In the genomic region with DNA sequence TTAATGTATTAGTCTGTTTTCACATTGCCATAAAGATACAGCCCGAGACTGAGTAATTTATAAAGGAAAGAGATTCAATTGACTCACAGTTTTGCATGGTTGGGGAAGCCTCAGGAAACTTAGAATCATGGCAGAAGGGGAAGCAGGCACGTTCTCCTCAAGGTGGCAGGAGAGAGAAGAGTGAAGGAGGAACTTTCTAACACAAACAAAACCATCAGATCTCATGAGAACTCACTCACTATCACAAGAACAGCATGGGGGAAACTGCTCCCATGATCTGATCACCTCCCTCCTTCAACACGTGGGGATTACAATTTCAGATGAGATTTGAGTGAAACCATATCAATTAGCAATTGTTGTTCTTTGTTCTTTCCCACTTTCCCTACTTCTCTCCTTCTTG, we compare ENCODE assay signal across 1 cellular context.
TF ChIP-seq lines count a peak whose summit lies in the region.

No MANE protein-coding gene starts in this region.

TF ChIP-seq in GM23338, 12 proteins besides CTCF, POLR2A, EP300 and RAD21:
- TF ChIP-seq, protein P1, sequence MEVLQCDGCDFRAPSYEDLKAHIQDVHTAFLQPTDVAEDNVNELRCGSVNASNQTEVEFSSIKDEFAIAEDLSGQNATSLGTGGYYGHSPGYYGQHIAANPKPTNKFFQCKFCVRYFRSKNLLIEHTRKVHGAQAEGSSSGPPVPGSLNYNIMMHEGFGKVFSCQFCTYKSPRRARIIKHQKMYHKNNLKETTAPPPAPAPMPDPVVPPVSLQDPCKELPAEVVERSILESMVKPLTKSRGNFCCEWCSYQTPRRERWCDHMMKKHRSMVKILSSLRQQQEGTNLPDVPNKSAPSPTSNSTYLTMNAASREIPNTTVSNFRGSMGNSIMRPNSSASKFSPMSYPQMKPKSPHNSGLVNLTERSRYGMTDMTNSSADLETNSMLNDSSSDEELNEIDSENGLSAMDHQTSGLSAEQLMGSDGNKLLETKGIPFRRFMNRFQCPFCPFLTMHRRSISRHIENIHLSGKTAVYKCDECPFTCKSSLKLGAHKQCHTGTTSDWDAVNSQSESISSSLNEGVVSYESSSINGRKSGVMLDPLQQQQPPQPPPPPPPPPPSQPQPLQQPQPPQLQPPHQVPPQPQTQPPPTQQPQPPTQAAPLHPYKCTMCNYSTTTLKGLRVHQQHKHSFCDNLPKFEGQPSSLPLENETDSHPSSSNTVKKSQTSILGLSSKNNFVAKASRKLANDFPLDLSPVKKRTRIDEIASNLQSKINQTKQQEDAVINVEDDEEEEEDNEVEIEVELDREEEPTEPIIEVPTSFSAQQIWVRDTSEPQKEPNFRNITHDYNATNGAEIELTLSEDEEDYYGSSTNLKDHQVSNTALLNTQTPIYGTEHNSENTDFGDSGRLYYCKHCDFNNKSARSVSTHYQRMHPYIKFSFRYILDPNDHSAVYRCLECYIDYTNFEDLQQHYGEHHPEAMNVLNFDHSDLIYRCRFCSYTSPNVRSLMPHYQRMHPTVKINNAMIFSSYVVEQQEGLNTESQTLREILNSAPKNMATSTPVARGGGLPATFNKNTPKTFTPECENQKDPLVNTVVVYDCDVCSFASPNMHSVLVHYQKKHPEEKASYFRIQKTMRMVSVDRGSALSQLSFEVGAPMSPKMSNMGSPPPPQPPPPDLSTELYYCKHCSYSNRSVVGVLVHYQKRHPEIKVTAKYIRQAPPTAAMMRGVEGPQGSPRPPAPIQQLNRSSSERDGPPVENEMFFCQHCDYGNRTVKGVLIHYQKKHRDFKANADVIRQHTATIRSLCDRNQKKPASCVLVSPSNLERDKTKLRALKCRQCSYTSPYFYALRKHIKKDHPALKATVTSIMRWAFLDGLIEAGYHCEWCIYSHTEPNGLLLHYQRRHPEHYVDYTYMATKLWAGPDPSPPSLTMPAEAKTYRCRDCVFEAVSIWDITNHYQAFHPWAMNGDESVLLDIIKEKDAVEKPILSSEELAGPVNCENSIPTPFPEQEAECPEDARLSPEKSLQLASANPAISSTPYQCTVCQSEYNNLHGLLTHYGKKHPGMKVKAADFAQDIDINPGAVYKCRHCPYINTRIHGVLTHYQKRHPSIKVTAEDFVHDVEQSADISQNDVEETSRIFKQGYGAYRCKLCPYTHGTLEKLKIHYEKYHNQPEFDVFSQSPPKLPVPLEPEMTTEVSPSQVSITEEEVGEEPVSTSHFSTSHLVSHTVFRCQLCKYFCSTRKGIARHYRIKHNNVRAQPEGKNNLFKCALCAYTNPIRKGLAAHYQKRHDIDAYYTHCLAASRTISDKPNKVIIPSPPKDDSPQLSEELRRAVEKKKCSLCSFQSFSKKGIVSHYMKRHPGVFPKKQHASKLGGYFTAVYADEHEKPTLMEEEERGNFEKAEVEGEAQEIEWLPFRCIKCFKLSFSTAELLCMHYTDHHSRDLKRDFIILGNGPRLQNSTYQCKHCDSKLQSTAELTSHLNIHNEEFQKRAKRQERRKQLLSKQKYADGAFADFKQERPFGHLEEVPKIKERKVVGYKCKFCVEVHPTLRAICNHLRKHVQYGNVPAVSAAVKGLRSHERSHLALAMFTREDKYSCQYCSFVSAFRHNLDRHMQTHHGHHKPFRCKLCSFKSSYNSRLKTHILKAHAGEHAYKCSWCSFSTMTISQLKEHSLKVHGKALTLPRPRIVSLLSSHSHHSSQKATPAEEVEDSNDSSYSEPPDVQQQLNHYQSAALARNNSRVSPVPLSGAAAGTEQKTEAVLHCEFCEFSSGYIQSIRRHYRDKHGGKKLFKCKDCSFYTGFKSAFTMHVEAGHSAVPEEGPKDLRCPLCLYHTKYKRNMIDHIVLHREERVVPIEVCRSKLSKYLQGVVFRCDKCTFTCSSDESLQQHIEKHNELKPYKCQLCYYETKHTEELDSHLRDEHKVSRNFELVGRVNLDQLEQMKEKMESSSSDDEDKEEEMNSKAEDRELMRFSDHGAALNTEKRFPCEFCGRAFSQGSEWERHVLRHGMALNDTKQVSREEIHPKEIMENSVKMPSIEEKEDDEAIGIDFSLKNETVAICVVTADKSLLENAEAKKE (CRISPR knock-in tag; IDR thresholded peaks at IDR 0.05): no peak
- no peak for TF ChIP-seq STAT1 (IDR thresholded peaks at IDR 0.05; ENCODE audit: unreplicated experiment)
- no peak for TF ChIP-seq CREB1 (CRISPR knock-in tag; IDR thresholded peaks at IDR 0.05; ENCODE audit: low read depth)
- TF ChIP-seq, protein P2, sequence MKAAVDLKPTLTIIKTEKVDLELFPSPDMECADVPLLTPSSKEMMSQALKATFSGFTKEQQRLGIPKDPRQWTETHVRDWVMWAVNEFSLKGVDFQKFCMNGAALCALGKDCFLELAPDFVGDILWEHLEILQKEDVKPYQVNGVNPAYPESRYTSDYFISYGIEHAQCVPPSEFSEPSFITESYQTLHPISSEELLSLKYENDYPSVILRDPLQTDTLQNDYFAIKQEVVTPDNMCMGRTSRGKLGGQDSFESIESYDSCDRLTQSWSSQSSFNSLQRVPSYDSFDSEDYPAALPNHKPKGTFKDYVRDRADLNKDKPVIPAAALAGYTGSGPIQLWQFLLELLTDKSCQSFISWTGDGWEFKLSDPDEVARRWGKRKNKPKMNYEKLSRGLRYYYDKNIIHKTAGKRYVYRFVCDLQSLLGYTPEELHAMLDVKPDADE (IDR thresholded peaks at IDR 0.05): no peak
- no peak for TF ChIP-seq NANOG (IDR thresholded peaks at IDR 0.05; ENCODE audit: borderline replicate concordance)
- TF ChIP-seq JUNB (IDR thresholded peaks at IDR 0.05; ENCODE audit: unreplicated experiment): no peak
- TF ChIP-seq, protein P3, sequence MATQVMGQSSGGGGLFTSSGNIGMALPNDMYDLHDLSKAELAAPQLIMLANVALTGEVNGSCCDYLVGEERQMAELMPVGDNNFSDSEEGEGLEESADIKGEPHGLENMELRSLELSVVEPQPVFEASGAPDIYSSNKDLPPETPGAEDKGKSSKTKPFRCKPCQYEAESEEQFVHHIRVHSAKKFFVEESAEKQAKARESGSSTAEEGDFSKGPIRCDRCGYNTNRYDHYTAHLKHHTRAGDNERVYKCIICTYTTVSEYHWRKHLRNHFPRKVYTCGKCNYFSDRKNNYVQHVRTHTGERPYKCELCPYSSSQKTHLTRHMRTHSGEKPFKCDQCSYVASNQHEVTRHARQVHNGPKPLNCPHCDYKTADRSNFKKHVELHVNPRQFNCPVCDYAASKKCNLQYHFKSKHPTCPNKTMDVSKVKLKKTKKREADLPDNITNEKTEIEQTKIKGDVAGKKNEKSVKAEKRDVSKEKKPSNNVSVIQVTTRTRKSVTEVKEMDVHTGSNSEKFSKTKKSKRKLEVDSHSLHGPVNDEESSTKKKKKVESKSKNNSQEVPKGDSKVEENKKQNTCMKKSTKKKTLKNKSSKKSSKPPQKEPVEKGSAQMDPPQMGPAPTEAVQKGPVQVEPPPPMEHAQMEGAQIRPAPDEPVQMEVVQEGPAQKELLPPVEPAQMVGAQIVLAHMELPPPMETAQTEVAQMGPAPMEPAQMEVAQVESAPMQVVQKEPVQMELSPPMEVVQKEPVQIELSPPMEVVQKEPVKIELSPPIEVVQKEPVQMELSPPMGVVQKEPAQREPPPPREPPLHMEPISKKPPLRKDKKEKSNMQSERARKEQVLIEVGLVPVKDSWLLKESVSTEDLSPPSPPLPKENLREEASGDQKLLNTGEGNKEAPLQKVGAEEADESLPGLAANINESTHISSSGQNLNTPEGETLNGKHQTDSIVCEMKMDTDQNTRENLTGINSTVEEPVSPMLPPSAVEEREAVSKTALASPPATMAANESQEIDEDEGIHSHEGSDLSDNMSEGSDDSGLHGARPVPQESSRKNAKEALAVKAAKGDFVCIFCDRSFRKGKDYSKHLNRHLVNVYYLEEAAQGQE (IDR thresholded peaks at IDR 0.05; ENCODE audit: unreplicated experiment): no peak
- TF ChIP-seq POLR2AphosphoS5 (IDR thresholded peaks at IDR 0.05; ENCODE audit: low read depth): no peak
- no peak for TF ChIP-seq EZH2phosphoT487 (IDR thresholded peaks at IDR 0.05; ENCODE audit: unreplicated experiment)
